In the genomic region with DNA sequence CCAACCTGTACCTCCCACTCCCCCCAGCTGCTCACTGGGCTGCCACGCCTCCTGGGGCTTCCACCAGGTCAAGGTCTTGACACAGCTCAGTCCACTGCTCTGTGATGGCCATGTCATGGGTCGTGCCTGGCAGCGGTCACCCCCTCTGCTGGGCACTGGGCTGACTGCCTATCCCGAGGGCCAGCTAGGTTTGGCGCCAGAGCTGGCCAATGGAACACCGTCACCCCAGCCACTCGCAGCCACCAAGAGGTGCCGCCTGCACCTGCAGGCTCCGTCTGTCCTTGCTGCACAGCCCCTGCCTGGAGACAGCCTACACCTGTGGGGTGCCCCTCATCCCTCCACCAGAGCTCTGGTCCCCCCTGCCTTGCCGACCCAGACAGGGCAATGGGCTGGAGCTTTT, we compare ENCODE assay signal across 1 cellular context.
TF ChIP-seq lines count a peak whose summit lies in the region.

No MANE protein-coding gene starts in this region.

TF ChIP-seq in HepG2, 621 proteins besides CTCF, POLR2A, EP300 and RAD21 (continued from another document and continues in another):
- TF ChIP-seq ZNF781 (CRISPR knock-in tag; IDR thresholded peaks at IDR 0.05; ENCODE audit: borderline replicate concordance, not compliant biosample characterization) (no peak), SCMH1 (CRISPR knock-in tag; IDR thresholded peaks at IDR 0.05; ENCODE audit: borderline replicate concordance) (no peak), HOXA5 (CRISPR knock-in tag; IDR thresholded peaks at IDR 0.05) (no peak), SIX4 (CRISPR knock-in tag; IDR thresholded peaks at IDR 0.05) (no peak), ZFP36L1 (CRISPR knock-in tag; IDR thresholded peaks at IDR 0.05) (no peak), ZNF343 (CRISPR knock-in tag; IDR thresholded peaks at IDR 0.05) (no peak), GFI1 (CRISPR knock-in tag; IDR thresholded peaks at IDR 0.05; ENCODE audit: borderline replicate concordance) (no peak), ZFP82 (CRISPR knock-in tag; IDR thresholded peaks at IDR 0.05; ENCODE audit: borderline replicate concordance) (no peak), DMAP1 (CRISPR knock-in tag; IDR thresholded peaks at IDR 0.05) (no peak), GABPB1 (CRISPR knock-in tag; IDR thresholded peaks at IDR 0.05) (no peak; the same call in 1 of the 2 replicates), HINFP (CRISPR knock-in tag; IDR thresholded peaks at IDR 0.05; ENCODE audit: low read depth) (no peak), MAFG (CRISPR knock-in tag; IDR thresholded peaks at IDR 0.05) (no peak), PAF1 (CRISPR knock-in tag; IDR thresholded peaks at IDR 0.05) (no peak), NCOA5 (CRISPR knock-in tag; IDR thresholded peaks at IDR 0.05) (no peak), ETS1 (CRISPR knock-in tag; IDR thresholded peaks at IDR 0.05) (no peak), TBL1XR1 (IDR thresholded peaks at IDR 0.05; ENCODE audit: borderline replicate concordance, low read length, partially characterized antibody) (no peak), TMF1 (CRISPR knock-in tag; IDR thresholded peaks at IDR 0.05; ENCODE audit: low read depth) (no peak), NKX3-1 (CRISPR knock-in tag; IDR thresholded peaks at IDR 0.05) (no peak), SP140L (CRISPR knock-in tag; IDR thresholded peaks at IDR 0.05; ENCODE audit: borderline replicate concordance) (no peak), HMG20B (CRISPR knock-in tag; conservative IDR thresholded peaks at IDR 0.05) (no peak), ZNF263 (CRISPR knock-in tag; IDR thresholded peaks at IDR 0.05) (no peak), NFYB (CRISPR knock-in tag; IDR thresholded peaks at IDR 0.05) (peak; percentile 32; the same call in 1 of the 2 replicates), ZNF138 (CRISPR knock-in tag; IDR thresholded peaks at IDR 0.05; ENCODE audit: low read depth) (no peak), ZNF510 (CRISPR knock-in tag; IDR thresholded peaks at IDR 0.05; ENCODE audit: low read depth) (no peak), ISL2 (CRISPR knock-in tag; IDR thresholded peaks at IDR 0.05) (no peak), ZNF501 (CRISPR knock-in tag; IDR thresholded peaks at IDR 0.05) (no peak), ZNF484 (CRISPR knock-in tag; IDR thresholded peaks at IDR 0.05; ENCODE audit: borderline replicate concordance, low read depth) (no peak), DBP (CRISPR knock-in tag; IDR thresholded peaks at IDR 0.05; ENCODE audit: not compliant biosample characterization) (no peak), ZSCAN25 (CRISPR knock-in tag; IDR thresholded peaks at IDR 0.05) (no peak), ZNF430 (CRISPR knock-in tag; IDR thresholded peaks at IDR 0.05) (no peak), DDIT3 (CRISPR knock-in tag; IDR thresholded peaks at IDR 0.05) (no peak)
- TF ChIP-seq, protein P1, sequence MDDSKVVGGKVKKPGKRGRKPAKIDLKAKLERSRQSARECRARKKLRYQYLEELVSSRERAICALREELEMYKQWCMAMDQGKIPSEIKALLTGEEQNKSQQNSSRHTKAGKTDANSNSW (CRISPR knock-in tag; IDR thresholded peaks at IDR 0.05; ENCODE audit: borderline replicate concordance) = no peak
- TF ChIP-seq, protein P2, sequence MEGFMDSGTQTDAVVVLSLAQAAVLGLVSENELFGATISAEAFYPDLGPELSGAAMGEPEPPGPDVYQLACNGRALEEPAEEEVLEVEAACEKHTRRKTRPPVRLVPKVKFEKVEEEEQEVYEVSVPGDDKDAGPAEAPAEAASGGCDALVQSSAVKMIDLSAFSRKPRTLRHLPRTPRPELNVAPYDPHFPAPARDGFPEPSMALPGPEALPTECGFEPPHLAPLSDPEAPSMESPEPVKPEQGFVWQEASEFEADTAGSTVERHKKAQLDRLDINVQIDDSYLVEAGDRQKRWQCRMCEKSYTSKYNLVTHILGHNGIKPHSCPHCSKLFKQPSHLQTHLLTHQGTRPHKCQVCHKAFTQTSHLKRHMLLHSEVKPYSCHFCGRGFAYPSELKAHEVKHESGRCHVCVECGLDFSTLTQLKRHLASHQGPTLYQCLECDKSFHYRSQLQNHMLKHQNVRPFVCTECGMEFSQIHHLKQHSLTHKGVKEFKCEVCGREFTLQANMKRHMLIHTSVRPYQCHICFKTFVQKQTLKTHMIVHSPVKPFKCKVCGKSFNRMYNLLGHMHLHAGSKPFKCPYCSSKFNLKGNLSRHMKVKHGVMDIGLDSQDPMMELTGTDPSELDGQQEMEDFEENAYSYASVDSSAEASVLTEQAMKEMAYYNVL (CRISPR knock-in tag; IDR thresholded peaks at IDR 0.05; ENCODE audit: borderline replicate concordance) = no peak
- TF ChIP-seq, protein P3, sequence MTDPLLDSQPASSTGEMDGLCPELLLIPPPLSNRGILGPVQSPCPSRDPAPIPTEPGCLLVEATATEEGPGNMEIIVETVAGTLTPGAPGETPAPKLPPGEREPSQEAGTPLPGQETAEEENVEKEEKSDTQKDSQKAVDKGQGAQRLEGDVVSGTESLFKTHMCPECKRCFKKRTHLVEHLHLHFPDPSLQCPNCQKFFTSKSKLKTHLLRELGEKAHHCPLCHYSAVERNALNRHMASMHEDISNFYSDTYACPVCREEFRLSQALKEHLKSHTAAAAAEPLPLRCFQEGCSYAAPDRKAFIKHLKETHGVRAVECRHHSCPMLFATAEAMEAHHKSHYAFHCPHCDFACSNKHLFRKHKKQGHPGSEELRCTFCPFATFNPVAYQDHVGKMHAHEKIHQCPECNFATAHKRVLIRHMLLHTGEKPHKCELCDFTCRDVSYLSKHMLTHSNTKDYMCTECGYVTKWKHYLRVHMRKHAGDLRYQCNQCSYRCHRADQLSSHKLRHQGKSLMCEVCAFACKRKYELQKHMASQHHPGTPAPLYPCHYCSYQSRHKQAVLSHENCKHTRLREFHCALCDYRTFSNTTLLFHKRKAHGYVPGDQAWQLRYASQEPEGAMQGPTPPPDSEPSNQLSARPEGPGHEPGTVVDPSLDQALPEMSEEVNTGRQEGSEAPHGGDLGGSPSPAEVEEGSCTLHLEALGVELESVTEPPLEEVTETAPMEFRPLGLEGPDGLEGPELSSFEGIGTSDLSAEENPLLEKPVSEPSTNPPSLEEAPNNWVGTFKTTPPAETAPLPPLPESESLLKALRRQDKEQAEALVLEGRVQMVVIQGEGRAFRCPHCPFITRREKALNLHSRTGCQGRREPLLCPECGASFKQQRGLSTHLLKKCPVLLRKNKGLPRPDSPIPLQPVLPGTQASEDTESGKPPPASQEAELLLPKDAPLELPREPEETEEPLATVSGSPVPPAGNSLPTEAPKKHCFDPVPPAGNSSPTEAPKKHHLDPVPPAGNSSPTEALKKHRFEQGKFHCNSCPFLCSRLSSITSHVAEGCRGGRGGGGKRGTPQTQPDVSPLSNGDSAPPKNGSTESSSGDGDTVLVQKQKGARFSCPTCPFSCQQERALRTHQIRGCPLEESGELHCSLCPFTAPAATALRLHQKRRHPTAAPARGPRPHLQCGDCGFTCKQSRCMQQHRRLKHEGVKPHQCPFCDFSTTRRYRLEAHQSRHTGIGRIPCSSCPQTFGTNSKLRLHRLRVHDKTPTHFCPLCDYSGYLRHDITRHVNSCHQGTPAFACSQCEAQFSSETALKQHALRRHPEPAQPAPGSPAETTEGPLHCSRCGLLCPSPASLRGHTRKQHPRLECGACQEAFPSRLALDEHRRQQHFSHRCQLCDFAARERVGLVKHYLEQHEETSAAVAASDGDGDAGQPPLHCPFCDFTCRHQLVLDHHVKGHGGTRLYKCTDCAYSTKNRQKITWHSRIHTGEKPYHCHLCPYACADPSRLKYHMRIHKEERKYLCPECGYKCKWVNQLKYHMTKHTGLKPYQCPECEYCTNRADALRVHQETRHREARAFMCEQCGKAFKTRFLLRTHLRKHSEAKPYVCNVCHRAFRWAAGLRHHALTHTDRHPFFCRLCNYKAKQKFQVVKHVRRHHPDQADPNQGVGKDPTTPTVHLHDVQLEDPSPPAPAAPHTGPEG (CRISPR knock-in tag; IDR thresholded peaks at IDR 0.05) = no peak
- TF ChIP-seq, protein P4, sequence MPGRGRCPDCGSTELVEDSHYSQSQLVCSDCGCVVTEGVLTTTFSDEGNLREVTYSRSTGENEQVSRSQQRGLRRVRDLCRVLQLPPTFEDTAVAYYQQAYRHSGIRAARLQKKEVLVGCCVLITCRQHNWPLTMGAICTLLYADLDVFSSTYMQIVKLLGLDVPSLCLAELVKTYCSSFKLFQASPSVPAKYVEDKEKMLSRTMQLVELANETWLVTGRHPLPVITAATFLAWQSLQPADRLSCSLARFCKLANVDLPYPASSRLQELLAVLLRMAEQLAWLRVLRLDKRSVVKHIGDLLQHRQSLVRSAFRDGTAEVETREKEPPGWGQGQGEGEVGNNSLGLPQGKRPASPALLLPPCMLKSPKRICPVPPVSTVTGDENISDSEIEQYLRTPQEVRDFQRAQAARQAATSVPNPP (CRISPR knock-in tag; IDR thresholded peaks at IDR 0.05) = no peak
- TF ChIP-seq, protein P5, sequence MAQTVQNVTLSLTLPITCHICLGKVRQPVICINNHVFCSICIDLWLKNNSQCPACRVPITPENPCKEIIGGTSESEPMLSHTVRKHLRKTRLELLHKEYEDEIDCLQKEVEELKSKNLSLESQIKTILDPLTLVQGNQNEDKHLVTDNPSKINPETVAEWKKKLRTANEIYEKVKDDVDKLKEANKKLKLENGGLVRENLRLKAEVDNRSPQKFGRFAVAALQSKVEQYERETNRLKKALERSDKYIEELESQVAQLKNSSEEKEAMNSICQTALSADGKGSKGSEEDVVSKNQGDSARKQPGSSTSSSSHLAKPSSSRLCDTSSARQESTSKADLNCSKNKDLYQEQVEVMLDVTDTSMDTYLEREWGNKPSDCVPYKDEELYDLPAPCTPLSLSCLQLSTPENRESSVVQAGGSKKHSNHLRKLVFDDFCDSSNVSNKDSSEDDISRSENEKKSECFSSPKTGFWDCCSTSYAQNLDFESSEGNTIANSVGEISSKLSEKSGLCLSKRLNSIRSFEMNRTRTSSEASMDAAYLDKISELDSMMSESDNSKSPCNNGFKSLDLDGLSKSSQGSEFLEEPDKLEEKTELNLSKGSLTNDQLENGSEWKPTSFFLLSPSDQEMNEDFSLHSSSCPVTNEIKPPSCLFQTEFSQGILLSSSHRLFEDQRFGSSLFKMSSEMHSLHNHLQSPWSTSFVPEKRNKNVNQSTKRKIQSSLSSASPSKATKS (CRISPR knock-in tag; IDR thresholded peaks at IDR 0.05) = no peak
